Comparison of ENCODE assay signal across 9 cellular contexts in the genomic region with DNA sequence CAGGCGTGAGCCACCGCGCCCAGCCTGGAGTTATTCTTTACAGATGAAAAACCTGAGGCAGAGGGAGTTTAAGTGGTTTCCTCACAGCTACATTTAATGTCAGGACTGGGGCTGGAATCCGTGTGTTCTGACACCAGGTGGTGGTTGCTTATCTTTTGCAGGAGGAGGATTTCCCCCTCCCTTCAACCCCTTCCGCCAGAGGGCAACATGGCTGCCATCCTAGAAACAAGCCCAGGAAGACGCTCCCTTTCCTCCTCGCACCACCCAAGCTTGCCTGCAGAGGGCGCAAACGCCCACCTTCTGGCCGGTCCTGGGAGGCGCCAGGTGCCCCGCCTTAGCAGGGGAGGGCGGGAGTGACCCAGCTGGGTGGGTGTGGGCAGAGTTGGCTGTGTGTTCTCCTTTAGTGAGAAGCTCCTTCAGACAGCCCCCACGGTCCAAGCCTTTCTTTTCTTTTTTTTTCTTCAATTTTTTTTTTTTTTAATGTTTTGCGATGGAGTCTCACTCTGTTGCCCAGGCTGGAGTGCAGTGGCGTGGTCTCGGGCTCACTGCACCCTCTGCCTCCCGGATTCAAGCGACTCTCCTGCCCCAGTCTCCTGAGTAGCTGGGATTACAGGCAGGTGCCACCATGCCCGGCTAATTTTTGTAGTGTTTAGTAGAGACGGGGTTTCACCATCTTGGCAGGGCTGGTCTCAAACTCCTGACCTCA.
A peak's percentile ranks its signal among the peaks of the same experiment; 100 is the strongest.
DNase-seq lines count a peak whose midpoint lies in the region; ATAC-seq and TF ChIP-seq lines count a peak whose summit lies in the region.
"Had no signal": no experiment of that assay in that cellular context is flagged by ENCODE, and none has a peak within 500 bp of the region (broad histone marks: within the 10 kb centered on the region; RNA-seq: fewer than 3 reads in every experiment).

No MANE protein-coding gene starts in this region.

- no peak overlapping the region for H3K4me3 ChIP-seq in GM12865 (ENCODE audit: low read depth, low read length)
- H3K4me3 ChIP-seq: skin epidermis had no signal

- ATAC-seq in HG03520 (IDR thresholded peaks at IDR 0.05; ENCODE audit: unreplicated experiment) (peak; percentile 67), GM19467 (IDR thresholded peaks at IDR 0.05; ENCODE audit: unreplicated experiment) (no peak)

- DNase-seq in GM12865 (ENCODE audit: low read depth) (peak; percentile 87), NCI-H526 (lab: John Stamatoyannopoulos, UW) (peak; percentile 64 to 91), cerebellar cortex (ENCODE audit: low spot score) (peak; percentile 91), kidney tubule cell (ENCODE audit: low spot score) (peak; percentile 87)
- DNase-seq in activated CD4-positive, alpha-beta T cell treated with anti-CD3 and anti-CD28 coated beads for 1 hour = peak; percentile 80
- DNase-seq in stimulated activated CD4-positive, alpha-beta T cell treated with anti-CD3 and anti-CD28 coated beads, Interleukin-2, amount 100 ng/mL, for 24 hours = peak; percentile 92 to 95

- TF ChIP-seq CTCF in GM12865 (IDR thresholded peaks at IDR 0.05; ENCODE audit: insufficient read depth, low read depth, low read length, missing control alignments) = peak; percentile 81
